Comparison of ENCODE assay signal across 35 cellular contexts in the genomic region with DNA sequence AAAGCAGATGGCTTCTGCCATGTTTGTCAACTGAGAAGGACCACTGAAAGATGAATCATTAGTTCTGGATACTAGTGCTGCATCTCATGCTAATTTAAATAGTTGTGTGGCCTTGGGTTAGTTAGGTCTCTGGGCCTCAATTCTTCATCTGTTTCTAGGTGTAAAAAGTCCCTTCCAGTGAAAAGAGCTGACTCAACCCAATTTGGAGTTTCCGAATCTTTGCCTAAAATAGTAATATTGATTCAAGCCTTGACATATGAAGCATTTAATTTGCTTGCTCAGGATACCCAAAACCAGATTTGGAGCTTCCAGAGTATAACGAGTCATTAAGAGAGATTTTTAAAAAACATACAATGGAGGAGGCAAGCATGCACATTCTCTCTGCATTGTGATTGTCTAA.
"Had no signal": no experiment of that assay in that cellular context is flagged by ENCODE, and none has a peak within 500 bp of the region (broad histone marks: within the 10 kb centered on the region; RNA-seq: fewer than 3 reads in every experiment).

No MANE protein-coding gene starts in this region.

- H3K4me1 Mint-ChIP-seq: activated B cell treated with CpG ODN at 0.5 μM for 24 hours had no signal

- H3K4me3 ChIP-seq: adrenal gland, ascending aorta, breast epithelium, cardiac muscle cell, colonic mucosa, esophagus squamous epithelium, gastroesophageal sphincter, heart right ventricle had no signal

- H3K36me3 Mint-ChIP-seq: activated naive CD4-positive, alpha-beta T cell treated with anti-CD3 and anti-CD28 coated beads, Interleukin-2, amount 50 U/mL, for 24 hours; activated naive CD8-positive, alpha-beta T cell treated with anti-CD3 and anti-CD28 coated beads for 36 hours; brain had no signal

- H3K36me3 ChIP-seq: adrenal gland, ascending aorta, breast epithelium, cardiac muscle cell, colonic mucosa, esophagus squamous epithelium, gastroesophageal sphincter, heart right ventricle, WERI-Rb-1 had no signal

- FAIRE-seq: endometrium, endothelial cell of umbilical vein had no signal

- H3K9me3 ChIP-seq: adrenal gland, ascending aorta, breast epithelium, colonic mucosa, esophagus squamous epithelium, gastroesophageal sphincter had no signal

- ATAC-seq: activated CD4-positive, CD25-positive, alpha-beta regulatory T cell treated with anti-CD3 and anti-CD28 coated beads, Interleukin-2, amount 50 U/mL, for 24 hours; activated CD8-positive, alpha-beta T cell treated with anti-CD3 and anti-CD28 coated beads for 36 hours; activated naive CD8-positive, alpha-beta T cell treated with anti-CD3 and anti-CD28 coated beads, Interleukin-2, amount 50 U/mL, for 24 hours; activated T-cell treated with anti-CD3 and anti-CD28 coated beads, Interleukin-2, amount 50 U/mL, for 4 hours; gastroesophageal sphincter; heart right ventricle; T-helper 17 cell had no signal

- H3K27ac Mint-ChIP-seq: activated B cell treated with CpG ODN at 0.5 μM for 24 hours; activated CD8-positive, alpha-beta T cell treated with anti-CD3 and anti-CD28 coated beads for 36 hours; activated naive CD4-positive, alpha-beta T cell treated with anti-CD3 and anti-CD28 coated beads for 36 hours; activated naive CD4-positive, alpha-beta T cell treated with anti-CD3 and anti-CD28 coated beads, Interleukin-2, amount 50 U/mL, for 24 hours; activated naive CD8-positive, alpha-beta T cell treated with anti-CD3 and anti-CD28 coated beads for 36 hours; activated naive CD8-positive, alpha-beta T cell treated with anti-CD3 and anti-CD28 coated beads, Interleukin-2, amount 50 U/mL, for 24 hours; activated T-helper 2 cell treated with anti-CD3 and anti-CD28 coated beads, Interferon-gamma antibody, Interleukin-2, Interleukin-4, amounts not matched to agents 10 μg/mL and 5 μg/mL and 100 μg/mL, durations not matched to agents 14 hours and 24 hours and 36 hours; brain; T-helper 2 cell treated with Interferon-gamma antibody and Interleukin-4, amounts not matched to agents 5 μg/mL and 100 μg/mL, for 36 hours had no signal

- DNase-seq: activated B cell treated with CpG ODN at 0.5 μM for 24 hours; activated CD4-positive, alpha-beta T cell treated with anti-CD3 and anti-CD28 coated beads for 48 hours; activated CD4-positive, alpha-beta T cell treated with anti-CD3 and anti-CD28 coated beads, Interleukin-2, amount 50 U/mL, for 1 hour; activated CD4-positive, alpha-beta T cell treated with anti-CD3 and anti-CD28 coated beads, Interleukin-2, amount 50 U/mL, for 48 hours; activated CD8-positive, alpha-beta memory T cell treated with anti-CD3 and anti-CD28 coated beads for 24 hours; activated CD8-positive, alpha-beta T cell treated with anti-CD3 and anti-CD28 coated beads for 36 hours; activated effector memory CD4-positive, alpha-beta T cell treated with anti-CD3 and anti-CD28 coated beads, Interleukin-2, amount 50 U/mL, for 16 hours; activated naive CD4-positive, alpha-beta T cell treated with anti-CD3 and anti-CD28 coated beads for 36 hours; activated naive CD8-positive, alpha-beta T cell treated with anti-CD3 and anti-CD28 coated beads for 36 hours; activated naive CD8-positive, alpha-beta T cell treated with anti-CD3 and anti-CD28 coated beads, Interleukin-2, amount 50 U/mL, for 24 hours; activated T-cell treated with anti-CD3 and anti-CD28 coated beads, Interleukin-2, amount 50 U/mL, for 4 hours; adrenal gland; amygdala; central memory CD4-positive, alpha-beta T cell; cerebellar nuclear complex; colonic mucosa; effector CD8-positive, alpha-beta T cell; esophagus squamous epithelium; foreskin melanocyte; heart right ventricle; T-helper 17 cell; T1000; WERI-Rb-1 had no signal

- H3K9me3 Mint-ChIP-seq: activated B cell treated with CpG ODN at 0.5 μM for 24 hours; activated CD8-positive, alpha-beta T cell treated with anti-CD3 and anti-CD28 coated beads for 36 hours; activated naive CD4-positive, alpha-beta T cell treated with anti-CD3 and anti-CD28 coated beads for 36 hours; activated naive CD4-positive, alpha-beta T cell treated with anti-CD3 and anti-CD28 coated beads, Interleukin-2, amount 50 U/mL, for 24 hours; activated naive CD8-positive, alpha-beta T cell treated with anti-CD3 and anti-CD28 coated beads for 36 hours; activated naive CD8-positive, alpha-beta T cell treated with anti-CD3 and anti-CD28 coated beads, Interleukin-2, amount 50 U/mL, for 24 hours; activated T-cell treated with anti-CD3 and anti-CD28 coated beads, Interleukin-2, amount 50 U/mL, for 4 hours; activated T-helper 2 cell treated with anti-CD3 and anti-CD28 coated beads, Interferon-gamma antibody, Interleukin-2, Interleukin-4, amounts not matched to agents 10 μg/mL and 5 μg/mL and 100 μg/mL, durations not matched to agents 14 hours and 24 hours and 36 hours; T-helper 2 cell treated with Interferon-gamma antibody and Interleukin-4, amounts not matched to agents 5 μg/mL and 100 μg/mL, for 36 hours had no signal

- H3K4me3 Mint-ChIP-seq: activated B cell treated with CpG ODN at 0.5 μM for 24 hours; activated CD8-positive, alpha-beta T cell treated with anti-CD3 and anti-CD28 coated beads for 36 hours; activated naive CD4-positive, alpha-beta T cell treated with anti-CD3 and anti-CD28 coated beads for 36 hours; activated naive CD4-positive, alpha-beta T cell treated with anti-CD3 and anti-CD28 coated beads, Interleukin-2, amount 50 U/mL, for 24 hours; activated naive CD8-positive, alpha-beta T cell treated with anti-CD3 and anti-CD28 coated beads for 36 hours; activated naive CD8-positive, alpha-beta T cell treated with anti-CD3 and anti-CD28 coated beads, Interleukin-2, amount 50 U/mL, for 24 hours; activated T-cell treated with anti-CD3 and anti-CD28 coated beads, Interleukin-2, amount 50 U/mL, for 4 hours; brain; T-helper 17 cell; T-helper 2 cell treated with Interferon-gamma antibody and Interleukin-4, amounts not matched to agents 5 μg/mL and 100 μg/mL, for 36 hours had no signal

- H3K27me3 ChIP-seq: adrenal gland, ascending aorta, breast epithelium, cardiac muscle cell, colonic mucosa, esophagus squamous epithelium, gastroesophageal sphincter, heart right ventricle had no signal

- H3K27ac ChIP-seq: adrenal gland, ascending aorta, breast epithelium, cardiac muscle cell, colonic mucosa, epithelial cell of prostate, esophagus squamous epithelium, gastroesophageal sphincter, heart right ventricle, WERI-Rb-1 had no signal

- H3K4me1 ChIP-seq: adrenal gland, ascending aorta, breast epithelium, colonic mucosa, esophagus squamous epithelium, gastroesophageal sphincter, heart right ventricle had no signal
